31 cellular contexts compared by ENCODE assay signal in the genomic region with DNA sequence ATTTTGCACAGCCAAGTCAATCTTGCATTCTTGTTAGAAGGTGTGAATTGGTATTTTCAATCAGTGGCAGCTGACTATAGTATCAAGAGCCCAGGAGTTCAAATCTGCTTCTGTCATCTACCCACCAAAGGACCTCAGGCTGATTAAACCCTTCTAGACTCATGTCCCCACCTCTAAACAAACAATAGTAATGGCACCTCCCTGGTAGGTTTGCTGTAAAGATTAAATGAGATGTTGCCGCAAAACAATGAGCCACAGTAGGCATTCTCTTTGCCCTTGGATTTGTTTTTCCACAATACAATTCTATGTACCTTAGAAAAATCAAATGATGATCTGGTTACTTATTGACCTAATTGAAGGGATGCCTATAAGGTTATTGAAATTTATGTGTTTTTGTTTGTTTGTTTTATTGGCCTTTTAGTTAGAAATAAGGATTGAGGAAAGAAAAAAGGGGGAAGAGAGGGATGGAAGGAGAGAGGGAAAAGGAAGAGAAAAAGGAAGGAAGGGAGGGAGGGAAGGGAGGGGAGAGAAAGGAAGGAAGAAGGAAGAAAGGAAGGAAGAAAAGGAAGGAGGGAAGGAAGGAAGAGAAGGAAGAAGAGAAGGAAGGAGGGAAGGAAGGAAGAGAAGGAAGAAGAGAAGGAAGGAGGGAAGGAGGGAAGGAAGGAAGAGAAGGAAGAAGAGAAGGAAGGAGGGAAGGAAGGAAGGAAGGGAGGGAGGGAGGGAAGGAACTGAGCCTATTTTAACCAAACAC.
A peak's percentile ranks its signal among the peaks of the same experiment; 100 is the strongest.
DNase-seq lines count a peak whose midpoint lies in the region; ATAC-seq, FAIRE-seq and TF ChIP-seq lines count a peak whose summit lies in the region.
"Had no signal": no experiment of that assay in that cellular context is flagged by ENCODE, and none has a peak within 500 bp of the region (broad histone marks: within the 10 kb centered on the region; RNA-seq: fewer than 3 reads in every experiment).

No MANE protein-coding gene starts in this region.

- TF ChIP-seq EP300 in K562 (IDR thresholded peaks at IDR 0.05; ENCODE audit: low read length): no peak

- no peak for FAIRE-seq in K562 (lab: Jason Lieb, UNC)

- H3K4me3 ChIP-seq in Caco-2 (ENCODE audit: low read depth, low read length) (no peak overlapping the region), K562 (no peak overlapping the region), mucosa of rectum (ENCODE audit: low read length in 2 of 2) (no peak overlapping the region)
- H3K4me3 ChIP-seq: adrenal gland, Peyer's patch, psoas muscle, upper lobe of right lung had no signal

- no peak overlapping the region for H2AFZ ChIP-seq in K562 (ENCODE audit: low read depth, low read length)

- TF ChIP-seq CTCF in Caco-2 (IDR thresholded peaks at IDR 0.05; ENCODE audit: insufficient read depth in 1 of 2, low read depth in 1 of 2, low read length in 1 of 2, severe bottlenecking in 1 of 2, unreplicated experiment in 1 of 2): no peak
- TF ChIP-seq CTCF in K562 (IDR thresholded peaks at IDR 0.05 in 2 of 3, conservative IDR thresholded peaks at IDR 0.05 in 1 of 3; ENCODE audit: insufficient read depth in 2 of 3, low read depth in 1 of 3, low read length in 3 of 3): no peak

- POLR2A ChIA-PET in Caco-2 (lab: Charles Lee) (interaction anchor here (0.6 kb wide), 1 partner anchor 41 kb away, joined by 3 read pairs; no protein-coding TSS in a partner anchor), K562 (lab: Yijun Ruan, JAX) (interaction anchor here (1.6 kb wide), 1 partner anchor 13 kb away, joined by 6 read pairs; no protein-coding TSS in a partner anchor)

- DNase-seq in Caco-2: no peak
- no peak for DNase-seq in K562 (ENCODE audit: extremely low read depth in 1 of 4, low spot score in 3 of 4)
- DNase-seq in stimulated activated effector memory CD8-positive, alpha-beta T cell treated with anti-CD3 and anti-CD28 coated beads, Interleukin-12 subunit alpha, Interleukin-12 subunit beta, amount 100 ng/mL, for 72 hours (ENCODE audit: low spot score in 2 of 2): no peak
- DNase-seq in KG1 (lab: John Stamatoyannopoulos, UW): no peak
- DNase-seq in stimulated activated naive CD8-positive, alpha-beta T cell treated with anti-CD3 and anti-CD28 coated beads, Interleukin-15, Interleukin-2, amounts not matched to agents 100 U/mL and 50 U/mL, for 24 hours: no peak
- DNase-seq: activated CD4-positive, alpha-beta T cell treated with anti-CD3 and anti-CD28 coated beads for 36 hours; activated CD8-positive, alpha-beta T cell treated with anti-CD3 and anti-CD28 coated beads for 36 hours; activated naive CD4-positive, alpha-beta T cell treated with anti-CD3 and anti-CD28 coated beads, Interleukin-2, amount 10 ng/mL, durations not matched to agents 7 days and 5 days; adrenal gland; Calu3; dermis blood vessel endothelial cell; foreskin melanocyte; GOT3; midbrain; MM.1S; naive thymus-derived CD4-positive, alpha-beta T cell; NCI-H526 treated with DMSO at 0.1 percent for 48 hours; psoas muscle; stimulated activated CD4-positive, alpha-beta T cell treated with anti-CD3 and anti-CD28 coated beads, Interleukin-15, amount 100 ng/mL, for 24 hours; stimulated activated CD4-positive, alpha-beta T cell treated with anti-CD3 and anti-CD28 coated beads, Interleukin-4, amount 100 ng/mL, for 4 hours; substantia nigra; upper lobe of right lung had no signal

- intact Hi-C loops in Caco-2 (cut with micrococcal nuclease; ENCODE audit: unreplicated experiment) (loop anchor here (2.0 to 10.0 kb wide), 4 partner anchors 48 to 168 kb away; partner anchors contain the start of gene ETS2), K562 (cut with micrococcal nuclease) (loop anchor here (10.0 kb wide), 1 partner anchor 112 kb away; the partner anchor contains the start of gene ETS2)

- peaks cover 39% of the 10 kb centered on the region for H3K4me1 Mint-ChIP-seq in Caco-2 (ENCODE audit: low read depth, unreplicated experiment)
- peaks cover 3% of the 10 kb centered on the region for H3K4me1 Mint-ChIP-seq in stimulated activated effector memory CD8-positive, alpha-beta T cell treated with anti-CD3 and anti-CD28 coated beads, Interleukin-12 subunit alpha, Interleukin-12 subunit beta, amount 100 ng/mL, for 72 hours
- H3K4me1 Mint-ChIP-seq: activated naive CD4-positive, alpha-beta T cell treated with anti-CD3 and anti-CD28 coated beads, Interleukin-2, amount 10 ng/mL, durations not matched to agents 7 days and 5 days; activated T-helper 17 cell treated with anti-CD3 and anti-CD28 coated beads, Interleukin-2, amount 50 U/mL, for 72 hours had no signal

- H3K9me3 ChIP-seq in Caco-2 (no peaks in the 10 kb centered on the region), KOPT-K1 (ENCODE audit: insufficient read depth, low read length, poor library complexity, severe bottlenecking) (no peaks in the 10 kb centered on the region), K562 (replicated peaks; ENCODE audit: control insufficient read depth, insufficient read depth, low read depth, low read length) (no peaks in the 10 kb centered on the region), mucosa of rectum (ENCODE audit: control insufficient read depth in 2 of 2, low read length in 2 of 2) (no peaks in the 10 kb centered on the region)
- H3K9me3 ChIP-seq: adrenal gland, neutrophil, Peyer's patch, psoas muscle, upper lobe of right lung had no signal

- BruUV-seq in Caco-2 (replicated peaks; lab: Mats Ljungman, UMichigan) (no TSS peak), K562 (replicated peaks; lab: Mats Ljungman, UMichigan) (no TSS peak)

- no peaks in the 10 kb centered on the region for H3K79me2 ChIP-seq in K562 (ENCODE audit: control insufficient read depth, insufficient read depth, low read length)

- no peak for TF ChIP-seq POLR2A in K562 (conservative IDR thresholded peaks at IDR 0.05)

- CTCF ChIA-PET in Caco-2 (lab: Charles Lee): interaction anchor here (0.6 to 0.8 kb wide), 2 partner anchors 66 to 109 kb away, joined by 3 to 16 read pairs; no protein-coding TSS in a partner anchor
- CTCF ChIA-PET in K562 (lab: Yijun Ruan, JAX; ENCODE audit: low intra/inter-chr PET ratio): no interaction called here

- peaks cover 63% of the 10 kb centered on the region for H3K4me1 ChIP-seq in Caco-2
- peaks cover 5 to 12% of the 10 kb centered on the region in 2 experiments; a peak in 4 of 5 replicates for H3K4me1 ChIP-seq in K562 (replicated peaks in 1 of 2; ENCODE audit: control insufficient read depth in 2 of 2, insufficient read depth in 2 of 2, low read length in 2 of 2)
- H3K4me1 ChIP-seq in mucosa of rectum (ENCODE audit: control insufficient read depth in 2 of 2, insufficient read depth in 2 of 2, low read length in 2 of 2): peaks cover 34 to 59% of the 10 kb centered on the region in 2 donors

- no peaks in the 10 kb centered on the region for H3K27me3 ChIP-seq in Caco-2 (replicated peaks; ENCODE audit: control insufficient read depth, insufficient read depth, low read length)
- peaks cover 26 to 43% of the 10 kb centered on the region in 2 experiments for H3K27me3 ChIP-seq in K562 (ENCODE audit: control insufficient read depth in 2 of 2, insufficient read depth in 2 of 2, low read length in 2 of 2)
- H3K27me3 ChIP-seq in mucosa of rectum (ENCODE audit: control insufficient read depth in 2 of 2, insufficient read depth in 2 of 2, low read length in 2 of 2): no peaks in the 10 kb centered on the region
- H3K27me3 ChIP-seq: adrenal gland, Peyer's patch, upper lobe of right lung had no signal

- peak overlapping the region; percentile 48 for H3K27ac Mint-ChIP-seq in Caco-2 (ENCODE audit: unreplicated experiment)
- H3K27ac Mint-ChIP-seq in stimulated activated effector memory CD8-positive, alpha-beta T cell treated with anti-CD3 and anti-CD28 coated beads, Interleukin-12 subunit alpha, Interleukin-12 subunit beta, amount 100 ng/mL, for 72 hours: no peak overlapping the region
- H3K27ac Mint-ChIP-seq: activated CD4-positive, alpha-beta T cell treated with anti-CD3 and anti-CD28 coated beads for 36 hours; activated CD8-positive, alpha-beta T cell treated with anti-CD3 and anti-CD28 coated beads for 36 hours; activated naive CD4-positive, alpha-beta T cell treated with anti-CD3 and anti-CD28 coated beads, Interleukin-2, amount 10 ng/mL, durations not matched to agents 7 days and 5 days; activated T-helper 17 cell treated with anti-CD3 and anti-CD28 coated beads, Interleukin-2, amount 50 U/mL, for 72 hours; CD14-positive monocyte; naive thymus-derived CD4-positive, alpha-beta T cell had no signal

- ATAC-seq in K562 (no peak), HG03432 (IDR thresholded peaks at IDR 0.05; ENCODE audit: unreplicated experiment) (no peak)
- no peak for ATAC-seq in stimulated activated effector memory CD8-positive, alpha-beta T cell treated with anti-CD3 and anti-CD28 coated beads, Interleukin-12 subunit alpha, Interleukin-12 subunit beta, amount 100 ng/mL, for 72 hours
- no peak for ATAC-seq in stimulated activated naive CD8-positive, alpha-beta T cell treated with anti-CD3 and anti-CD28 coated beads, Interleukin-15, Interleukin-2, amounts not matched to agents 100 U/mL and 50 U/mL, for 24 hours
- ATAC-seq: activated CD4-positive, alpha-beta T cell treated with anti-CD3 and anti-CD28 coated beads for 36 hours; activated CD8-positive, alpha-beta T cell treated with anti-CD3 and anti-CD28 coated beads for 36 hours; activated T-helper 17 cell treated with anti-CD3 and anti-CD28 coated beads, Interleukin-2, amount 50 U/mL, for 72 hours; naive thymus-derived CD4-positive, alpha-beta T cell; psoas muscle; upper lobe of right lung had no signal

- H3K4me2 ChIP-seq in K562 (ENCODE audit: insufficient read depth, low read length): no peak overlapping the region
- H3K4me2 ChIP-seq: KMS-11 had no signal

- H3K9ac ChIP-seq in K562 (ENCODE audit: insufficient read depth in 1 of 2, low read depth in 2 of 2, low read length in 2 of 2): no peak overlapping the region
- no peak overlapping the region for H3K9ac ChIP-seq in mucosa of rectum (ENCODE audit: low read depth in 1 of 2, low read length in 2 of 2)
- H3K9ac ChIP-seq: KMS-11 had no signal

- no peaks in the 10 kb centered on the region for H4K20me1 ChIP-seq in K562 (replicated peaks; ENCODE audit: control insufficient read depth, insufficient read depth, low read length)

- H3K27me3 Mint-ChIP-seq in Caco-2 (ENCODE audit: insufficient read depth, unreplicated experiment): no peaks in the 10 kb centered on the region

- WGBS in K562 (ENCODE audit: insufficient coverage, low coverage, missing lambda C conversion rate): 0% methylated on average over 1 of the region's 1 CpG

- no peaks in the 10 kb centered on the region for H3K9me1 ChIP-seq in K562 (ENCODE audit: control insufficient read depth, insufficient read depth, low read length)

- H3K4me3 Mint-ChIP-seq in Caco-2 (ENCODE audit: unreplicated experiment): peak overlapping the region; percentile 11
- no peak overlapping the region for H3K4me3 Mint-ChIP-seq in stimulated activated effector memory CD8-positive, alpha-beta T cell treated with anti-CD3 and anti-CD28 coated beads, Interleukin-12 subunit alpha, Interleukin-12 subunit beta, amount 100 ng/mL, for 72 hours
- H3K4me3 Mint-ChIP-seq: activated CD4-positive, alpha-beta T cell treated with anti-CD3 and anti-CD28 coated beads for 36 hours; activated CD8-positive, alpha-beta T cell treated with anti-CD3 and anti-CD28 coated beads for 36 hours; activated naive CD4-positive, alpha-beta T cell treated with anti-CD3 and anti-CD28 coated beads, Interleukin-2, amount 10 ng/mL, durations not matched to agents 7 days and 5 days; activated T-helper 17 cell treated with anti-CD3 and anti-CD28 coated beads, Interleukin-2, amount 50 U/mL, for 72 hours; brain; naive thymus-derived CD4-positive, alpha-beta T cell had no signal

- peak overlapping the region; percentile 49 for H3K27ac ChIP-seq in KOPT-K1 (ENCODE audit: low read depth, low read length, poor library complexity, severe bottlenecking)
- H3K27ac ChIP-seq in K562 (ENCODE audit: extremely low read depth, low read depth, low read length): no peak overlapping the region
- peak overlapping the region; percentile 26 to 73 for H3K27ac ChIP-seq in mucosa of rectum (ENCODE audit: low read depth in 2 of 2, low read length in 2 of 2)
- H3K27ac ChIP-seq: KMS-11, neutrophil, upper lobe of right lung had no signal

- no peaks in the 10 kb centered on the region for H3K36me3 Mint-ChIP-seq in Caco-2 (ENCODE audit: insufficient read depth, unreplicated experiment)
- H3K36me3 Mint-ChIP-seq in stimulated activated effector memory CD8-positive, alpha-beta T cell treated with anti-CD3 and anti-CD28 coated beads, Interleukin-12 subunit alpha, Interleukin-12 subunit beta, amount 100 ng/mL, for 72 hours: no peaks in the 10 kb centered on the region
- H3K36me3 Mint-ChIP-seq: activated naive CD4-positive, alpha-beta T cell treated with anti-CD3 and anti-CD28 coated beads, Interleukin-2, amount 10 ng/mL, durations not matched to agents 7 days and 5 days; brain; naive thymus-derived CD4-positive, alpha-beta T cell had no signal

- in situ Hi-C loops in K562 (cut with MboI): no loop called here

- no peaks in the 10 kb centered on the region for H3K36me3 ChIP-seq in Caco-2 (ENCODE audit: control insufficient read depth, insufficient read depth, low read length)
- H3K36me3 ChIP-seq in KOPT-K1 (ENCODE audit: insufficient read depth, low read length): no peaks in the 10 kb centered on the region
- H3K36me3 ChIP-seq in K562 (ENCODE audit: control insufficient read depth, insufficient read depth, low read length): no peaks in the 10 kb centered on the region
- no peaks in the 10 kb centered on the region for H3K36me3 ChIP-seq in mucosa of rectum (ENCODE audit: control insufficient read depth in 2 of 2, insufficient read depth in 2 of 2, low read length in 2 of 2)
- H3K36me3 ChIP-seq: adrenal gland, neutrophil, Peyer's patch, upper lobe of right lung had no signal

- no peak for TF ChIP-seq RAD21 in K562 (CRISPR knock-in tag; conservative IDR thresholded peaks at IDR 0.05 in 1 of 2, IDR thresholded peaks at IDR 0.05 in 1 of 2)

- no peaks in the 10 kb centered on the region for H3K9me3 Mint-ChIP-seq in Caco-2 (ENCODE audit: unreplicated experiment)
- H3K9me3 Mint-ChIP-seq in stimulated activated effector memory CD8-positive, alpha-beta T cell treated with anti-CD3 and anti-CD28 coated beads, Interleukin-12 subunit alpha, Interleukin-12 subunit beta, amount 100 ng/mL, for 72 hours: no peaks in the 10 kb centered on the region
- H3K9me3 Mint-ChIP-seq: activated CD8-positive, alpha-beta T cell treated with anti-CD3 and anti-CD28 coated beads for 36 hours; activated naive CD4-positive, alpha-beta T cell treated with anti-CD3 and anti-CD28 coated beads, Interleukin-2, amount 10 ng/mL, durations not matched to agents 7 days and 5 days; activated T-helper 17 cell treated with anti-CD3 and anti-CD28 coated beads, Interleukin-2, amount 50 U/mL, for 72 hours; brain had no signal
